12 cellular contexts compared by ENCODE assay signal in genomic region chr12:114685320-114685781, GRCh38. TPM values are rescaled to one million over a fixed set of nuclear protein-coding genes. Genes with fewer than 3 reads are reported as not detected.
DNase-seq lines count a peak whose midpoint lies in the region; ATAC-seq, FAIRE-seq and TF ChIP-seq lines count a peak whose summit lies in the region.
"Had no signal": no experiment of that assay in that cellular context is flagged by ENCODE, and none has a peak within 500 bp of the region (broad histone marks: within the 10 kb centered on the region; RNA-seq: fewer than 3 reads in every experiment).

No MANE protein-coding gene starts in this region.

- TF ChIP-seq POLR2A in endothelial cell of umbilical vein (IDR thresholded peaks at IDR 0.05; ENCODE audit: low read depth, low read length) = no peak

- H3K9me3 Mint-ChIP-seq in neural crest cell = no peaks in the 10 kb centered on the region

- H3K9me3 ChIP-seq in BE2C = no peaks in the 10 kb centered on the region
- H3K9me3 ChIP-seq in HUES48 (ENCODE audit: control insufficient read depth, insufficient read depth, low read length) = no peaks in the 10 kb centered on the region
- no peaks in the 10 kb centered on the region for H3K9me3 ChIP-seq in endothelial cell of umbilical vein (replicated peaks; ENCODE audit: control insufficient read depth, insufficient read depth, low read length)
- H3K9me3 ChIP-seq: pancreas had no signal

- CTCF ChIA-PET in endothelial cell of umbilical vein (lab: Charles Lee) = interaction anchor here (2.1 kb wide), 1 partner anchor 1232 kb away, joined by 7 read pairs; no protein-coding TSS in a partner anchor

- peak overlapping the region; percentile 91 for H3K4me3 ChIP-seq in BE2C (ENCODE audit: low read depth, low read length)
- peak overlapping the region; percentile 61 for H3K4me3 ChIP-seq in HUES48 (ENCODE audit: low read depth, low read length)
- no peak overlapping the region for H3K4me3 ChIP-seq in endothelial cell of umbilical vein (replicated peaks in 1 of 3; ENCODE audit: insufficient read depth in 1 of 3, low read depth in 1 of 3, low read length in 3 of 3)

- H3K9ac ChIP-seq in HUES48 (ENCODE audit: low read depth, low read length) (no peak overlapping the region), endothelial cell of umbilical vein (replicated peaks; ENCODE audit: extremely low read depth, insufficient read depth, low read length) (no peak overlapping the region)

- no peak for FAIRE-seq in endothelial cell of umbilical vein (lab: Jason Lieb, UNC)
- FAIRE-seq: pancreas had no signal

- H3K36me3 ChIP-seq in BE2C (peaks cover 24% of the 10 kb centered on the region), HUES48 (ENCODE audit: control insufficient read depth, insufficient read depth, low read length) (no peaks in the 10 kb centered on the region), endothelial cell of umbilical vein (ENCODE audit: control insufficient read depth in 2 of 2, extremely low read depth in 1 of 2, insufficient read depth in 2 of 2, low read length in 2 of 2) (no peaks in the 10 kb centered on the region)
- H3K36me3 ChIP-seq: pancreas had no signal

- H3K27me3 ChIP-seq in BE2C = no peaks in the 10 kb centered on the region
- peaks cover 97% of the 10 kb centered on the region for H3K27me3 ChIP-seq in HUES48 (ENCODE audit: control insufficient read depth, insufficient read depth, low read length)
- peaks cover 52% of the 10 kb centered on the region in 2 experiments for H3K27me3 ChIP-seq in endothelial cell of umbilical vein (ENCODE audit: control insufficient read depth in 2 of 2, insufficient read depth in 2 of 2, low read length in 2 of 2)

- no peaks in the 10 kb centered on the region for H3K36me3 Mint-ChIP-seq in neural crest cell (ENCODE audit: low read depth)

- H3K9me1 ChIP-seq in endothelial cell of umbilical vein (replicated peaks; ENCODE audit: control insufficient read depth, extremely low read depth, insufficient read depth, low read length) = no peaks in the 10 kb centered on the region

- no peaks in the 10 kb centered on the region for H4K20me1 ChIP-seq in endothelial cell of umbilical vein (replicated peaks; ENCODE audit: control insufficient read depth, extremely low read depth, insufficient read depth, low read length)

- H2AFZ ChIP-seq in endothelial cell of umbilical vein (ENCODE audit: low read depth, low read length) = no peak overlapping the region

- POLR2A ChIA-PET in endothelial cell of umbilical vein (lab: Charles Lee) = no interaction called here

- H3K4me3 Mint-ChIP-seq in neural crest cell = peak overlapping the region; percentile 83

- no peak overlapping the region for H3K27ac Mint-ChIP-seq in neural crest cell (ENCODE audit: unreplicated experiment)

- no peak for ATAC-seq in GM19467 (IDR thresholded peaks at IDR 0.05; ENCODE audit: unreplicated experiment)

- no peak overlapping the region for H3K4me2 ChIP-seq in endothelial cell of umbilical vein (ENCODE audit: insufficient read depth, low read length)

- H3K27ac ChIP-seq in HUES48 (ENCODE audit: low read depth, low read length) (peak overlapping the region; percentile 46), endothelial cell of umbilical vein (ENCODE audit: insufficient read depth, low read depth, low read length) (no peak overlapping the region)

- DNase-seq in BE2C (peak; percentile 43), endothelial cell of umbilical vein (ENCODE audit: low read depth, low spot score) (no peak), neural crest cell (ENCODE audit: low read depth, low spot score) (no peak), AG08395 (ENCODE audit: low spot score) (no peak), T-helper 9 cell (no peak), NCI-H2107 (lab: John Stamatoyannopoulos, UW) (no peak)
- DNase-seq: activated CD4-positive, CD25-positive, alpha-beta regulatory T cell; effector CD4-positive, alpha-beta T cell; NCI-H2081; pancreas had no signal

- no peaks in the 10 kb centered on the region for H3K79me2 ChIP-seq in endothelial cell of umbilical vein (ENCODE audit: control insufficient read depth, insufficient read depth, low read length)

- H3K4me1 Mint-ChIP-seq in neural crest cell = peaks cover 48% of the 10 kb centered on the region

- BruUV-seq in endothelial cell of umbilical vein (replicated peaks; lab: Mats Ljungman, UMichigan) = no TSS peak

- H3K4me1 ChIP-seq in BE2C (peaks cover 16% of the 10 kb centered on the region), HUES48 (ENCODE audit: control insufficient read depth, insufficient read depth, low read length) (peaks cover 67% of the 10 kb centered on the region), endothelial cell of umbilical vein (ENCODE audit: control insufficient read depth, extremely low read depth, insufficient read depth, low read length) (no peaks in the 10 kb centered on the region)

- TF ChIP-seq CTCF in BE2C (IDR thresholded peaks at IDR 0.05; ENCODE audit: low read depth, low read length) (no peak), endothelial cell of umbilical vein (IDR thresholded peaks at IDR 0.05; ENCODE audit: extremely low read depth in 1 of 2, insufficient read depth in 1 of 2, low read depth in 1 of 2, low read length in 2 of 2) (no peak), neural crest cell (conservative IDR thresholded peaks at IDR 0.05) (no peak)

- dilution Hi-C loops in endothelial cell of umbilical vein (cut with MboI; ENCODE audit: extremely low pct_ligation_motif_present, low sequenced_read_pairs) = no loop called here

- intact Hi-C loops in endothelial cell of umbilical vein (cut with micrococcal nuclease) = loop anchor here (10.0 kb wide), 1 partner anchor 669 kb away; no protein-coding TSS in a partner anchor

- H3K27me3 Mint-ChIP-seq in neural crest cell (ENCODE audit: low read depth) = peaks cover 98% of the 10 kb centered on the region

TF ChIP-seq in endothelial cell of umbilical vein, 7 proteins besides CTCF, POLR2A, EP300 and RAD21:
- TF ChIP-seq EZH2 (IDR thresholded peaks at IDR 0.05; ENCODE audit: borderline replicate concordance, low read depth, low read length, severe bottlenecking) = peak; percentile 35
- TF ChIP-seq GATA2 (IDR thresholded peaks at IDR 0.05; ENCODE audit: insufficient read depth, insufficient read length, low read depth, low read length) = no peak
- TF ChIP-seq MAX (IDR thresholded peaks at IDR 0.05; ENCODE audit: insufficient read depth, insufficient read length) = no peak
- no peak for TF ChIP-seq POLR2AphosphoS5 (IDR thresholded peaks at IDR 0.05; ENCODE audit: insufficient read depth, low read depth, low read length)

RNA-seq across cellular contexts. Expression of gene TBX3, which starts 1.4 kb away (rescaled TPM):
- polyA plus RNA-seq in BE2C (2012; ENCODE audit: insufficient read depth, insufficient read length, low read depth) = 60.5 TPM
- 1.1 and 2.0 TPM in 2 replicates for total RNA-seq in endothelial cell of umbilical vein
- polyA plus RNA-seq in endothelial cell of umbilical vein = 0.43 and 0.52 TPM in 2 replicates
- polyA plus RNA-seq in endothelial cell of umbilical vein (2011; cell fraction: cytosol; rRNA removed) = 0.10 and 0.30 TPM in 2 replicates
- polyA plus RNA-seq in endothelial cell of umbilical vein (2011; cell fraction: nucleus; rRNA removed) = 1.1 and 1.2 TPM in 2 replicates
- 0.11 and 0.14 TPM in 2 replicates for polyA plus RNA-seq in endothelial cell of umbilical vein (2012)
- 0.36 and 0.68 TPM in 2 replicates for polyA minus RNA-seq in endothelial cell of umbilical vein
- 49.4 TPM for polyA minus RNA-seq in endothelial cell of umbilical vein (2011; cell fraction: cytosol; rRNA and poly(A)+ RNA removed)
- 0.77 and 1.5 TPM in 2 replicates for polyA minus RNA-seq in endothelial cell of umbilical vein (2011; cell fraction: nucleus; rRNA and poly(A)+ RNA removed)
- 0.91 and 0.96 TPM in 2 replicates for total RNA-seq in neural crest cell

Comparison
In these comparisons a context has a peak if more than half of its experiments do, and no peak if none do; other contexts are left out.
1. H3K4me3 ChIP-seq: peak in BE2C (single experiment) and HUES48 (single experiment); none in endothelial cell of umbilical vein (0 of 3).